ENCODE assay signal across 8 cellular contexts in the genomic region with DNA sequence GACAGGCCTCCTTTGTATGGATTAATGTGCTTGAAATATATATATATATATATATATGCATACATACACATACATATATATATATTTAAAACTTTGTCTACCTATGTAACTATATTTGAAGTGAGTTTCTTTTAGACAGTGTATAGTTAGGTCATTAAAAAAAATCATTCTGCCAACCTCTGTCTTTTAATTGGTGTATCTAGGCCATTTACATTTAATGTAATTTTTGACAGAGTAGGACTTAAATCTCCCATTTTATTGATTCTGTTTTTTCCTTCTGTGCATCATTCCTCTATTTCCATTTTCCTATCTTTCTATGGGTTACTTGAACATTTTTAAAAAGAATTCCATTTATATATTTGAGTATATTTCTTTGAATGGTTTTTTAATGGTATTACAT.
"Had no signal": no experiment of that assay in that cellular context is flagged by ENCODE, and none has a peak within 500 bp of the region (broad histone marks: within the 10 kb centered on the region; RNA-seq: fewer than 3 reads in every experiment).

No MANE protein-coding gene starts in this region.

- H3K4me3 ChIP-seq: GM12878 had no signal

- ATAC-seq: GM12878 had no signal

- DNase-seq: GDM1, GF-D8 had no signal

- FAIRE-seq: G401.6, GM12878, GM12891, GM12892, GM18507, GM19239 had no signal
